Comparison of ENCODE assay signal across 8 cellular contexts in the genomic region with DNA sequence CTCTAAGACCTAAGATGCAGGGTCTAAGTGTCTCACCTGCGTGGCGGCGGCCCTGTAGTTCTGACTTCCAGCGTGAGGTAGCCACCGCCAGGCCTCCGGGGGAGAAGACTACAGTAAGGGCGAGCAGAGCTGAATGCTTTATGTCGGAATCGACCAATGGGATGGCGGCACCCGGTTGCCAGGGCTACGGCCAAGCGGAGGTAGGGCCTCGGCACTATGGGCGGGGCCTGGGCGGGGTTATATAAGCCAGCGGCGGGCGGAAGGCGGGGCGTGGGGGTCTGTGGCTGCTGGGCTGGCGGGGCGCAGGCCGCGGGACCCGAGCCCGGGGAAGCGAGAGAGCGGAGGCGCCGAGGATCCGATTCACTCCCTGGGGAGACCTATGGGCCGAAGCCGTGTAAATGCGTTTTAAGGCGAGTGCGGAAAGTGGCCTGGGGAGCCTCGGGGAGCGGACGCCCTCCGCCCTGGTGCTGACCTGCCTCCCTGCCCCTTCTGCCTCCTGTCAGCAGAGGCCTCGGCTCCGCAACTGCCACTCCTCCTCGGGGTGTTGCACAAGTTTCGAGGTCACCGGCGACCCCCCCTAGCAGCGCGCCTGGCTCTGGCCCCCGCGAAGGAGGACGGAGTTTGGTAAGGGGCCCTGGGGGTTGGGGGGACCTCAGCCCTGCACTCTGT. TPM values are rescaled to one million over a fixed set of nuclear protein-coding genes. Genes with fewer than 3 reads are reported as not detected.
A peak's percentile ranks its signal among the peaks of the same experiment; 100 is the strongest.
DNase-seq lines count a peak whose midpoint lies in the region; TF ChIP-seq lines count a peak whose summit lies in the region.

Gene AZIN2, plus strand, starts transcription at position 269 of the 669 bp plus-strand sequence. CDS start 1,097 bp downstream, outside the sequence.

- no peak for TF ChIP-seq RAD21 in neural cell (conservative IDR thresholded peaks at IDR 0.05)

- TF ChIP-seq CTCF in RWPE1 (conservative IDR thresholded peaks at IDR 0.05; ENCODE audit: low read depth) (no peak), foreskin fibroblast (IDR thresholded peaks at IDR 0.05; ENCODE audit: low read depth, low read length) (no peak), neural cell (IDR thresholded peaks at IDR 0.05; ENCODE audit: poor library complexity, severe bottlenecking) (peak; percentile 37)

- H4K20me1 ChIP-seq in neural cell (ENCODE audit: insufficient read depth): no peaks in the 10 kb centered on the region

- H3K79me2 ChIP-seq in neural cell (replicated peaks; ENCODE audit: insufficient read depth, low read length): no peaks in the 10 kb centered on the region

- H3K36me3 ChIP-seq in neural cell (ENCODE audit: insufficient read depth, low read length): no peaks in the 10 kb centered on the region

- H3K4me3 ChIP-seq in foreskin fibroblast (ENCODE audit: low read depth in 1 of 2, low read length in 2 of 2) (peak within 1 kb of the TSS; percentile 77 to 88), neural cell (ENCODE audit: low read length) (peak within 1 kb of the TSS; percentile 95)

- H3K4me1 Mint-ChIP-seq in stimulated activated naive CD8-positive, alpha-beta T cell treated with anti-CD3 and anti-CD28 coated beads, Interleukin-15, Interleukin-2, amounts not matched to agents 100 ng/mL and 50 ng/mL, for 24 hours (ENCODE audit: low read depth): peaks cover 22% of the 10 kb centered on the region

- H3K9me3 Mint-ChIP-seq in stimulated activated naive CD8-positive, alpha-beta T cell treated with anti-CD3 and anti-CD28 coated beads, Interleukin-15, Interleukin-2, amounts not matched to agents 100 ng/mL and 50 ng/mL, for 24 hours: no peaks in the 10 kb centered on the region

- H3K9ac ChIP-seq in neural cell (ENCODE audit: low read length): peak within 1 kb of the TSS; percentile 76

- POLR2A ChIA-PET in RWPE1 (lab: Yijun Ruan, JAX; ENCODE audit: low non-redundant PET): interaction anchor here (0.6 kb wide), 1 partner anchor 21 kb away, joined by 4 read pairs; no protein-coding TSS in a partner anchor

- H3K27me3 Mint-ChIP-seq in stimulated activated naive CD8-positive, alpha-beta T cell treated with anti-CD3 and anti-CD28 coated beads, Interleukin-15, Interleukin-2, amounts not matched to agents 100 ng/mL and 50 ng/mL, for 24 hours: no peaks in the 10 kb centered on the region

- H3K27ac ChIP-seq in RWPE1: no peak within 1 kb of the TSS
- peak within 1 kb of the TSS; percentile 54 for H3K27ac ChIP-seq in neural cell (ENCODE audit: low read length)

- DNase-seq in Daoy (ENCODE audit: low read depth) (peak; percentile 97), H4 (ENCODE audit: low spot score) (peak; percentile 94), LoVo (ENCODE audit: low spot score) (peak; percentile 93), RWPE1 (ENCODE audit: low spot score) (peak; percentile 98), activated gamma-delta T cell treated with Interleukin-2 at 50 U/mL for 16 hours (peak; percentile 98), foreskin fibroblast (peak; percentile 91 to 98)

- H3K4me2 ChIP-seq in neural cell (ENCODE audit: low read length): peak within 1 kb of the TSS; percentile 74

- TF ChIP-seq EP300 in neural cell (conservative IDR thresholded peaks at IDR 0.05; ENCODE audit: poor library complexity, severe bottlenecking): no peak

- CTCF ChIA-PET in RWPE1 (lab: Yijun Ruan, JAX): no interaction called here

- H3K9me3 ChIP-seq in neural cell (ENCODE audit: low read length): no peaks in the 10 kb centered on the region

- H3K36me3 Mint-ChIP-seq in stimulated activated naive CD8-positive, alpha-beta T cell treated with anti-CD3 and anti-CD28 coated beads, Interleukin-15, Interleukin-2, amounts not matched to agents 100 ng/mL and 50 ng/mL, for 24 hours (ENCODE audit: low read depth): no peaks in the 10 kb centered on the region

- peak within 1 kb of the TSS; percentile 83 for H2AFZ ChIP-seq in neural cell (ENCODE audit: low read depth, low read length)

- peak within 1 kb of the TSS; percentile 87 for H3K4me3 Mint-ChIP-seq in stimulated activated naive CD8-positive, alpha-beta T cell treated with anti-CD3 and anti-CD28 coated beads, Interleukin-15, Interleukin-2, amounts not matched to agents 100 ng/mL and 50 ng/mL, for 24 hours

- no peaks in the 10 kb centered on the region for H3F3A ChIP-seq in neural cell (ENCODE audit: insufficient read depth, low read length, poor library complexity, severe bottlenecking)

- H3K27me3 ChIP-seq in neural cell (ENCODE audit: insufficient read depth, low read depth, low read length): peaks cover 6% of the 10 kb centered on the region

- H3K27ac Mint-ChIP-seq in stimulated activated naive CD8-positive, alpha-beta T cell treated with anti-CD3 and anti-CD28 coated beads, Interleukin-15, Interleukin-2, amounts not matched to agents 100 ng/mL and 50 ng/mL, for 24 hours: peak within 1 kb of the TSS; percentile 59

- H3K9me2 ChIP-seq in neural cell (ENCODE audit: insufficient read depth, low read length): no peaks in the 10 kb centered on the region

TF ChIP-seq in neural cell, 6 proteins besides CTCF, POLR2A, EP300 and RAD21:
- peak; percentile 79 for TF ChIP-seq MXI1 (conservative IDR thresholded peaks at IDR 0.05; ENCODE audit: poor library complexity, severe bottlenecking)
- peak; percentile 60 for TF ChIP-seq SMC3 (conservative IDR thresholded peaks at IDR 0.05; ENCODE audit: poor library complexity)
- peak; percentile 76 for TF ChIP-seq TAF1 (IDR thresholded peaks at IDR 0.05; ENCODE audit: low read depth)
- peak; percentile 88 for TF ChIP-seq REST (IDR thresholded peaks at IDR 0.05; ENCODE audit: borderline replicate concordance)
- no peak for TF ChIP-seq EZH2 (IDR thresholded peaks at IDR 0.05; ENCODE audit: borderline replicate concordance, insufficient read depth, low read length, poor library complexity, severe bottlenecking)
- peak; percentile 95 for TF ChIP-seq POLR2AphosphoS5 (IDR thresholded peaks at IDR 0.05)

RNA-seq across cellular contexts. Expression of gene AZIN2, which starts in this region (rescaled TPM):
- 2.4 and 8.9 TPM in 2 replicates for total RNA-seq in Daoy (2014; rRNA removed; shearing (Covaris generic))
- total RNA-seq in H4 (2014; rRNA removed; shearing (Covaris generic)): 3.9 and 5.8 TPM in 2 replicates
- polyA plus RNA-seq in neural cell: 22.5 and 22.7 TPM in 2 replicates
- polyA minus RNA-seq in neural cell: 16.1 and 19.1 TPM in 2 replicates
